In genomic region chr1:79128726-79129125, GRCh38 we compare ENCODE assay signal across 13 cellular contexts.
DNase-seq lines count a peak whose midpoint lies in the region; ATAC-seq and TF ChIP-seq lines count a peak whose summit lies in the region.
"Had no signal": no experiment of that assay in that cellular context is flagged by ENCODE, and none has a peak within 500 bp of the region (broad histone marks: within the 10 kb centered on the region; RNA-seq: fewer than 3 reads in every experiment).

No MANE protein-coding gene starts in this region.

- intact Hi-C loops in head of caudate nucleus (cut with DNase I): no loop called here

- H3K36me3 Mint-ChIP-seq in stimulated activated naive B cell treated with anti-CD40 and anti-IgM and Interleukin-4, amounts not matched to agents 10 μg/mL and 1 μg/mL and 100 μg/mL, for 72 hours: no peaks in the 10 kb centered on the region
- H3K36me3 Mint-ChIP-seq: activated naive CD8-positive, alpha-beta T cell had no signal

- ATAC-seq in GM18517 (IDR thresholded peaks at IDR 0.05; ENCODE audit: unreplicated experiment): no peak
- ATAC-seq in HG02759 (IDR thresholded peaks at IDR 0.05; ENCODE audit: unreplicated experiment): no peak
- no peak for ATAC-seq in stimulated activated naive B cell treated with anti-CD40 and anti-IgM and Interleukin-4, amounts not matched to agents 10 μg/mL and 1 μg/mL and 100 μg/mL, for 72 hours (replicated peaks)
- ATAC-seq: left lung had no signal

- no peak overlapping the region for H3K4me3 Mint-ChIP-seq in stimulated activated naive B cell treated with anti-CD40 and anti-IgM and Interleukin-4, amounts not matched to agents 10 μg/mL and 1 μg/mL and 100 μg/mL, for 72 hours
- H3K4me3 Mint-ChIP-seq: activated naive CD8-positive, alpha-beta T cell had no signal

- in situ Hi-C loops in astrocyte of the cerebellum (cut with HindIII; ENCODE audit: low sequenced_read_pairs): no loop called here

- peaks cover 4 to 7% of the 10 kb centered on the region in 2 donors for H3K9me3 Mint-ChIP-seq in stimulated activated naive B cell treated with anti-CD40 and anti-IgM and Interleukin-4, amounts not matched to agents 10 μg/mL and 1 μg/mL and 100 μg/mL, for 72 hours

- H3K4me3 ChIP-seq in AG09309 (ENCODE audit: control insufficient read depth, low read depth, low read length) (no peak overlapping the region), astrocyte of the cerebellum (ENCODE audit: low read depth, low read length) (no peak overlapping the region)
- H3K4me3 ChIP-seq: left lung, prostate gland, upper lobe of left lung had no signal

- H3K27ac Mint-ChIP-seq in stimulated activated naive B cell treated with anti-CD40 and anti-IgM and Interleukin-4, amounts not matched to agents 10 μg/mL and 1 μg/mL and 100 μg/mL, for 72 hours: no peak overlapping the region
- H3K27ac Mint-ChIP-seq: activated naive CD8-positive, alpha-beta T cell had no signal

- TF ChIP-seq CTCF in AG09309 (IDR thresholded peaks at IDR 0.05; ENCODE audit: control insufficient read depth, insufficient read depth, low read depth, low read length, missing control alignments) (no peak), astrocyte of the cerebellum (IDR thresholded peaks at IDR 0.05; ENCODE audit: low read depth, low read length, missing control alignments) (no peak)

- no peaks in the 10 kb centered on the region for H3K27me3 Mint-ChIP-seq in stimulated activated naive B cell treated with anti-CD40 and anti-IgM and Interleukin-4, amounts not matched to agents 10 μg/mL and 1 μg/mL and 100 μg/mL, for 72 hours
- H3K27me3 Mint-ChIP-seq: activated naive CD8-positive, alpha-beta T cell had no signal

- H3K4me1 Mint-ChIP-seq in stimulated activated naive B cell treated with anti-CD40 and anti-IgM and Interleukin-4, amounts not matched to agents 10 μg/mL and 1 μg/mL and 100 μg/mL, for 72 hours: no peaks in the 10 kb centered on the region

- DNase-seq in AG09309 (ENCODE audit: low read depth) (peak; percentile 46), HS-27A (ENCODE audit: low read depth) (peak; percentile 34), astrocyte of the cerebellum (ENCODE audit: low read depth) (peak; percentile 68), lung microvascular endothelial cell (ENCODE audit: low read depth in 2 of 2) (peak; percentile 65 to 83), head of caudate nucleus (no peak)
- no peak for DNase-seq in stimulated activated naive B cell treated with anti-CD40 and anti-IgM and Interleukin-4, amounts not matched to agents 10 μg/mL and 1 μg/mL and 100 μg/mL, for 72 hours
- DNase-seq: activated CD4-positive, alpha-beta T cell treated with anti-CD3 and anti-CD28 coated beads for 48 hours; left lung; upper lobe of left lung had no signal

Comparison
In these comparisons a context has a peak if more than half of its experiments do, and no peak if none do; other contexts are left out.
1. DNase-seq: peak in AG09309 (single experiment), HS-27A (single experiment), astrocyte of the cerebellum (single experiment) and lung microvascular endothelial cell (2 of 2); none in stimulated activated naive B cell treated with anti-CD40 and anti-IgM and Interleukin-4, amounts not matched to agents 10 μg/mL and 1 μg/mL and 100 μg/mL, for 72 hours (single experiment) and head of caudate nucleus (0 of 42).